Comparison of ENCODE assay signal across 12 cellular contexts in the genomic region with DNA sequence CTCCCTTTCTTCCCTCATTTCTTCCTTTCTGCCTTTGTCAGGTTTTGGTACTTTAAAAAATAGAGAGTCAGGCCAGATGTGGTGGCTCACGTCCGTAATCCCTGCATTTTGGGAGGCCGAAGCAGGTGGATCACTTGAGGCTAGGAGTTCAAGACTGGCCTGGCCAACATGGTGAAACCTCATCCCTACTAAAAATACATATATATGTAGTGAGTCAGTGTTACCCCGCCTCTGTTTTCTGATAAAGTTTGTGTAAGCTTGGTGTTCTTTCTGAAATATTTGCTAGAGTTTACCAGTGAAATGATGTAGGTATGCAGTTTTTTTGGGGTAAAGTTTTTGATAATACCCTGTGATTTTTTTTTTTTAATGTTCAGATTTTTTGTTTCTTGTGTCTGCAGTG. TPM values are rescaled to one million over a fixed set of nuclear protein-coding genes. Genes with fewer than 3 reads are reported as not detected.
DNase-seq lines count a peak whose midpoint lies in the region; ATAC-seq, FAIRE-seq and TF ChIP-seq lines count a peak whose summit lies in the region.
"Had no signal": no experiment of that assay in that cellular context is flagged by ENCODE, and none has a peak within 500 bp of the region (broad histone marks: within the 10 kb centered on the region; RNA-seq: fewer than 3 reads in every experiment).

No MANE protein-coding gene starts in this region.

- no peak overlapping the region for H3K4me3 ChIP-seq in CD8-positive, alpha-beta memory T cell (ENCODE audit: low read length)
- peak overlapping the region; percentile 24 for H3K4me3 ChIP-seq in psoas muscle
- H3K4me3 ChIP-seq: HAP-1, ovary had no signal

- no peak for ATAC-seq in effector memory CD8-positive, alpha-beta T cell (replicated peaks)
- ATAC-seq in psoas muscle (no peak), GM18907 (IDR thresholded peaks at IDR 0.05; ENCODE audit: unreplicated experiment) (no peak), esophagus mucosa (no peak), HG02870 (IDR thresholded peaks at IDR 0.05; ENCODE audit: unreplicated experiment) (no peak)

- H3K27ac ChIP-seq in CD8-positive, alpha-beta memory T cell (ENCODE audit: low read depth, low read length): no peak overlapping the region
- peak overlapping the region; percentile 96 for H3K27ac ChIP-seq in psoas muscle
- H3K27ac ChIP-seq: ovary had no signal

- peaks cover 0 to 6% (median 4%) of the 10 kb centered on the region in 5 donors for H3K9me3 Mint-ChIP-seq in CD8-positive, alpha-beta memory T cell
- no peaks in the 10 kb centered on the region for H3K9me3 Mint-ChIP-seq in effector memory CD8-positive, alpha-beta T cell

- peak; percentile 69 for FAIRE-seq in RCC 7860 (lab: Jason Lieb, UNC)

- H3K4me3 Mint-ChIP-seq in CD8-positive, alpha-beta memory T cell: no peak overlapping the region
- peak overlapping the region in 1 of 2 donors; percentile 56 for H3K4me3 Mint-ChIP-seq in effector memory CD8-positive, alpha-beta T cell
- H3K4me3 Mint-ChIP-seq: T-helper 2 cell treated with Interferon-gamma antibody and Interleukin-4, amounts not matched to agents 5 μg/mL and 100 μg/mL, for 36 hours had no signal

- H3K27ac Mint-ChIP-seq in CD8-positive, alpha-beta memory T cell: peak overlapping the region in 6 of 8 donors; percentile 31 to 84 (median 77)
- H3K27ac Mint-ChIP-seq in effector memory CD8-positive, alpha-beta T cell: peak overlapping the region; percentile 41 to 91
- H3K27ac Mint-ChIP-seq: T-helper 2 cell treated with Interferon-gamma antibody and Interleukin-4, amounts not matched to agents 5 μg/mL and 100 μg/mL, for 36 hours had no signal

- intact Hi-C loops in psoas muscle (cut with DNase I): no loop called here

- H3K4me1 ChIP-seq in CD8-positive, alpha-beta memory T cell (ENCODE audit: insufficient read depth, low read length): peaks cover 94% of the 10 kb centered on the region
- H3K4me1 ChIP-seq in psoas muscle: peaks cover 54% of the 10 kb centered on the region
- H3K4me1 ChIP-seq: HAP-1 had no signal

- H3K27me3 Mint-ChIP-seq in CD8-positive, alpha-beta memory T cell: peaks cover 0 to 1% of the 10 kb centered on the region in 2 donors
- H3K27me3 Mint-ChIP-seq in effector memory CD8-positive, alpha-beta T cell: no peaks in the 10 kb centered on the region

- CTCF ChIA-PET in CD8-positive, alpha-beta memory T cell (lab: Charles Lee): interaction anchor here (4.0 kb wide), 1 partner anchor 30 kb away, joined by 18 read pairs; no protein-coding TSS in a partner anchor

- no peaks in the 10 kb centered on the region for H3K27me3 ChIP-seq in CD8-positive, alpha-beta memory T cell (ENCODE audit: insufficient read depth, low read length, poor library complexity, severe bottlenecking)
- no peaks in the 10 kb centered on the region for H3K27me3 ChIP-seq in psoas muscle (ENCODE audit: insufficient read depth in 3 of 3, low read length in 2 of 3)
- H3K27me3 ChIP-seq: ovary had no signal

- no peaks in the 10 kb centered on the region for H3K36me3 ChIP-seq in CD8-positive, alpha-beta memory T cell (ENCODE audit: insufficient read depth, low read length)
- no peaks in the 10 kb centered on the region for H3K36me3 ChIP-seq in psoas muscle (ENCODE audit: insufficient read depth in 1 of 2, low read depth in 1 of 2)
- H3K36me3 ChIP-seq: ovary had no signal

- WGBS in psoas muscle, 3 donors: 37 to 45% (median 40%) methylated on average over 4 of the region's 4 CpGs

- DNase-seq in CD8-positive, alpha-beta memory T cell: no peak
- DNase-seq in RCC 7860 (ENCODE audit: low spot score) (peak; percentile 47), psoas muscle (no peak), mucosa of gallbladder (ENCODE audit: low spot score) (no peak)
- DNase-seq in effector memory CD8-positive, alpha-beta T cell: no peak
- DNase-seq: NCI-H526 treated with DMSO at 0.1 percent for 48 hours, ovary had no signal

- POLR2A ChIA-PET in CD8-positive, alpha-beta memory T cell (lab: Charles Lee): no interaction called here

- no peaks in the 10 kb centered on the region for H3K9me3 ChIP-seq in CD8-positive, alpha-beta memory T cell (ENCODE audit: low read length)
- H3K9me3 ChIP-seq in psoas muscle: peaks cover 10% of the 10 kb centered on the region

- no peak for TF ChIP-seq CTCF in psoas muscle (IDR thresholded peaks at IDR 0.05)

- peaks cover 13 to 28% (median 15%) of the 10 kb centered on the region in 3 donors for H3K36me3 Mint-ChIP-seq in CD8-positive, alpha-beta memory T cell
- H3K36me3 Mint-ChIP-seq in effector memory CD8-positive, alpha-beta T cell (ENCODE audit: insufficient read depth): peaks cover 18% of the 10 kb centered on the region

- peaks cover 81 to 98% (median 88%) of the 10 kb centered on the region in 3 donors for H3K4me1 Mint-ChIP-seq in CD8-positive, alpha-beta memory T cell
- H3K4me1 Mint-ChIP-seq in effector memory CD8-positive, alpha-beta T cell (ENCODE audit: low read depth in 2 of 2): peaks cover 60 to 62% of the 10 kb centered on the region in 2 donors

RNA-seq across cellular contexts. Expression of a gene that starts 58.8 kb away (rescaled TPM):
- total RNA-seq in CD8-positive, alpha-beta memory T cell: 10 to 100 TPM; 54.2 to 61.9 TPM
- polyA plus RNA-seq in CD8-positive, alpha-beta memory T cell: 32.6 TPM
- total RNA-seq in psoas muscle: 100 to 1,000 TPM in 3 of 4 donors, 10 to 100 TPM in 1; 77.9 to 365 (median 244) TPM
- 100 to 1,000 TPM in 1 of 3 donors, 10 to 100 TPM in 2; 59.4 to 310 (median 59.6) TPM for polyA plus RNA-seq in psoas muscle
- total RNA-seq in mucosa of gallbladder: 24.3 TPM
- total RNA-seq in esophagus mucosa: 6.7 TPM
